34 cellular contexts compared by ENCODE assay signal in genomic region chr1:172272087-172272486, GRCh38.
"Had no signal": no experiment of that assay in that cellular context is flagged by ENCODE, and none has a peak within 500 bp of the region (broad histone marks: within the 10 kb centered on the region; RNA-seq: fewer than 3 reads in every experiment).

No MANE protein-coding gene starts in this region.

- DNase-seq: activated CD4-positive, alpha-beta T cell treated with anti-CD3 and anti-CD28 coated beads for 36 hours; activated CD4-positive, alpha-beta T cell treated with anti-CD3 and anti-CD28 coated beads, Interleukin-2, amount 10 ng/mL, durations not matched to agents 7 days and 5 days; activated CD4-positive, alpha-beta T cell treated with anti-CD3 and anti-CD28 coated beads, Interleukin-2, amount 50 U/mL, for 4 hours; activated CD4-positive, CD25-positive, alpha-beta regulatory T cell; activated CD4-positive, CD25-positive, alpha-beta regulatory T cell treated with anti-CD3 and anti-CD28 coated beads, Interleukin-2, amount 50 U/mL, for 72 hours; activated CD8-positive, alpha-beta memory T cell treated with anti-CD3 and anti-CD28 coated beads, Interleukin-2, amount 10 ng/mL, durations not matched to agents 7 days and 5 days; activated CD8-positive, alpha-beta memory T cell treated with anti-CD3 and anti-CD28 coated beads, Interleukin-2, amount 50 U/mL, for 4 hours; activated CD8-positive, alpha-beta T cell treated with anti-CD3 and anti-CD28 coated beads, Interleukin-2, amount 10 ng/mL, durations not matched to agents 7 days and 5 days; activated gamma-delta T cell; activated naive CD4-positive, alpha-beta T cell; activated naive CD4-positive, alpha-beta T cell treated with anti-CD3 and anti-CD28 coated beads, Interleukin-2, amount 10 ng/mL, durations not matched to agents 7 days and 5 days; activated naive CD8-positive, alpha-beta T cell treated with anti-CD3 and anti-CD28 coated beads, Interleukin-2, amount 10 ng/mL, durations not matched to agents 7 days and 5 days; activated T-cell treated with anti-CD3 and anti-CD28 coated beads, Interleukin-2, amount 50 U/mL, for 24 hours; activated T-cell treated with anti-CD3 and anti-CD28 coated beads, Interleukin-2, amount 50 U/mL, for 72 hours; amniotic stem cell; anterior cingulate cortex; brain microvascular endothelial cell; cortex of kidney; dermis blood vessel endothelial cell; effector CD4-positive, alpha-beta T cell; effector memory CD8-positive, alpha-beta T cell; erythroblast; foreskin keratinocyte; heart right ventricle; T-helper 1 cell; T-helper 17 cell; T1000; WERI-Rb-1 had no signal

- H3K27ac ChIP-seq: brain microvascular endothelial cell, esophagus muscularis mucosa, foreskin keratinocyte, gastroesophageal sphincter, heart right ventricle, hepatocyte, WERI-Rb-1 had no signal

- H3K27me3 ChIP-seq: brain microvascular endothelial cell, esophagus muscularis mucosa, foreskin keratinocyte, gastroesophageal sphincter, heart right ventricle, hepatocyte had no signal

- H2AFZ ChIP-seq: hepatocyte had no signal

- H3K36me3 ChIP-seq: brain microvascular endothelial cell, esophagus muscularis mucosa, gastroesophageal sphincter, heart right ventricle, WERI-Rb-1 had no signal

- ATAC-seq: activated CD4-positive, alpha-beta T cell treated with anti-CD3 and anti-CD28 coated beads for 36 hours; activated CD8-positive, alpha-beta memory T cell treated with anti-CD3 and anti-CD28 coated beads, Interleukin-2, amount 10 ng/mL, durations not matched to agents 7 days and 5 days; activated CD8-positive, alpha-beta T cell treated with anti-CD3 and anti-CD28 coated beads, Interleukin-2, amount 10 ng/mL, durations not matched to agents 7 days and 5 days; activated naive CD4-positive, alpha-beta T cell treated with anti-CD3 and anti-CD28 coated beads, Interleukin-2, amount 50 U/mL, for 72 hours; activated T-cell treated with anti-CD3 and anti-CD28 coated beads, Interleukin-2, amount 50 U/mL, for 72 hours; effector memory CD8-positive, alpha-beta T cell; foreskin keratinocyte; gastroesophageal sphincter; heart right ventricle; T-helper 17 cell had no signal

- H3K9me3 ChIP-seq: esophagus muscularis mucosa, gastroesophageal sphincter, heart right ventricle had no signal

- H3K4me2 ChIP-seq: hepatocyte had no signal

- H3K4me3 ChIP-seq: esophagus muscularis mucosa, gastroesophageal sphincter, heart right ventricle, hepatocyte had no signal

- H3K4me1 ChIP-seq: foreskin keratinocyte had no signal

- FAIRE-seq: bronchial epithelial cell, colon had no signal
